In genomic region chr7:154881046-154881445, GRCh38 we compare ENCODE assay signal across 21 cellular contexts.
"Had no signal": no experiment of that assay in that cellular context is flagged by ENCODE, and none has a peak within 500 bp of the region (broad histone marks: within the 10 kb centered on the region; RNA-seq: fewer than 3 reads in every experiment).

No MANE protein-coding gene starts in this region.

- H3K9me3 ChIP-seq: neutrophil, stomach had no signal

- H3K4me2 ChIP-seq: hepatocyte had no signal

- H3K27me3 ChIP-seq: hepatocyte, neutrophil, stomach had no signal

- H3K36me3 ChIP-seq: neutrophil, stomach had no signal

- H3K36me3 Mint-ChIP-seq: natural killer cell treated with Interleukin-12 subunit alpha and Interleukin-12 subunit beta and Interleukin-15 and Interleukin-18, amount 100 ng/mL, for 72 hours had no signal

- ATAC-seq: left cardiac atrium; left ventricle myocardium superior; natural killer cell treated with Interleukin-12 subunit alpha and Interleukin-12 subunit beta and Interleukin-15 and Interleukin-18, amount 100 ng/mL, for 72 hours; right cardiac atrium had no signal

- H3K9me3 Mint-ChIP-seq: endodermal cell; natural killer cell treated with Interleukin-12 subunit alpha and Interleukin-12 subunit beta and Interleukin-15 and Interleukin-18, amount 100 ng/mL, for 72 hours had no signal

- H3K4me3 ChIP-seq: coronary artery, hepatocyte, lung, stomach had no signal

- H3K4me1 Mint-ChIP-seq: endodermal cell had no signal

- H3K4me3 Mint-ChIP-seq: endodermal cell; natural killer cell treated with Interleukin-12 subunit alpha and Interleukin-12 subunit beta and Interleukin-15 and Interleukin-18, amount 100 ng/mL, for 72 hours had no signal

- H3K27me3 Mint-ChIP-seq: natural killer cell treated with Interleukin-12 subunit alpha and Interleukin-12 subunit beta and Interleukin-15 and Interleukin-18, amount 100 ng/mL, for 72 hours had no signal

- DNase-seq: effector CD4-positive, alpha-beta T cell; endodermal cell; foreskin melanocyte; head of caudate nucleus; kidney; left cardiac atrium; left ventricle myocardium superior; mesenchymal stem cell; midbrain; posterior cingulate gyrus; right cardiac atrium; small intestine; stimulated activated CD4-positive, alpha-beta T cell treated with anti-CD3 and anti-CD28 coated beads, Interleukin-12 subunit alpha, Interleukin-12 subunit beta, amount 100 ng/mL, for 4 hours; stimulated activated naive CD4-positive, alpha-beta T cell; stomach; trophoblast cell had no signal

- H3K27ac ChIP-seq: coronary artery, hepatocyte, neutrophil, stomach had no signal

- H3K27ac Mint-ChIP-seq: endodermal cell; natural killer cell treated with Interleukin-12 subunit alpha and Interleukin-12 subunit beta and Interleukin-15 and Interleukin-18, amount 100 ng/mL, for 72 hours had no signal

- H2AFZ ChIP-seq: hepatocyte had no signal
